In the genomic region with DNA sequence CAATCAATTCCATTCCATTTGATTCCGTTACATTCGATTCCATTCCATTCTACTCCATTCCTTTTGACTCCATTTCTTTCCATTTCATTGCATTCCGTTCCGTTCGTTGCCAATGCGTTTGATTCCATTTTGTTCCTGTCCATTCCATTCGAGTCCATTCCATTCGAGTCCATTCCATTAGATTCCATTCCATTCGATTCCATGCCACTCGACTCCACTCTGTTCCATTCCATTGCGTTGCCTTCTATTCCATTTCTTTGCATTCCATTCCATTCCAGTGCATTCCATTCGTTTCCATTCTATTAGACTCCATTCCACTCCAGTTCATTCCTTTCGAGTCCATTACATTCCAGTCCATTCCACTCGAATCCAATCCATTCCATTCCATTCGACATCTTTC, we compare ENCODE assay signal across 25 cellular contexts.
A peak's percentile ranks its signal among the peaks of the same experiment; 100 is the strongest.
DNase-seq lines count a peak whose midpoint lies in the region; ATAC-seq and TF ChIP-seq lines count a peak whose summit lies in the region.
"Had no signal": no experiment of that assay in that cellular context is flagged by ENCODE, and none has a peak within 500 bp of the region (broad histone marks: within the 10 kb centered on the region; RNA-seq: fewer than 3 reads in every experiment).

No MANE protein-coding gene starts in this region.

- peaks cover 2% of the 10 kb centered on the region for H3K9me3 ChIP-seq in HEK293 (ENCODE audit: control insufficient read depth, insufficient read depth, low read depth, low read length)
- no peaks in the 10 kb centered on the region; the same call in 1 of the 2 replicates for H3K9me3 ChIP-seq in HUES48 (ENCODE audit: control insufficient read depth, insufficient read depth, low read length)
- peaks cover 86% of the 10 kb centered on the region for H3K9me3 ChIP-seq in Karpas-422 (ENCODE audit: low read length)
- peaks cover 40 to 87% (median 66%) of the 10 kb centered on the region in 4 donors for H3K9me3 ChIP-seq in liver (ENCODE audit: control insufficient read depth in 4 of 4, low read length in 3 of 4)
- H3K9me3 ChIP-seq: BLaER1 had no signal

- intact Hi-C loops in left ventricle myocardium superior (cut with micrococcal nuclease): no loop called here

- H3K4me2 ChIP-seq in Karpas-422 (ENCODE audit: low read depth, low read length, poor library complexity, severe bottlenecking): no peak overlapping the region
- H3K4me2 ChIP-seq: BLaER1 had no signal

- DNase-seq in Karpas-422: no peak
- no peak for DNase-seq in left ventricle myocardium superior
- DNase-seq in stimulated activated CD4-positive, alpha-beta T cell treated with anti-CD3 and anti-CD28 coated beads, Interleukin-4, amount 100 ng/mL, for 24 hours: no peak
- DNase-seq in activated CD4-positive, alpha-beta T cell treated with anti-CD3 and anti-CD28 coated beads for 4 hours: no peak
- DNase-seq: 8988T; ACHN; BE2C; C1 segment of cervical spinal cord; CD4-positive, alpha-beta memory T cell; CD4-positive, CD25-positive, alpha-beta regulatory T cell; CD8-positive, alpha-beta memory T cell; COR-L47; DMS 273 treated with DMSO at 0.1 percent for 48 hours; DMS153; DMS53; DMS79; DND-41; EL; GDM1 had no signal

- TF ChIP-seq RAD21 in liver (IDR thresholded peaks at IDR 0.05): no peak

- H3K79me2 ChIP-seq in Karpas-422 (ENCODE audit: low read length): no peaks in the 10 kb centered on the region

- H2AFZ ChIP-seq in Karpas-422 (ENCODE audit: low read length): no peak overlapping the region

- H3K27ac ChIP-seq in HEK293 (ENCODE audit: extremely low read depth, low read depth, low read length): no peak overlapping the region
- no peak overlapping the region for H3K27ac ChIP-seq in HUES48 (ENCODE audit: low read depth, low read length)
- no peak overlapping the region for H3K27ac ChIP-seq in Karpas-422 (ENCODE audit: low read length)
- no peak overlapping the region for H3K27ac ChIP-seq in liver (ENCODE audit: low read depth in 1 of 2, low read length in 2 of 2)
- H3K27ac ChIP-seq: BLaER1 had no signal

- TF ChIP-seq CTCF in HEK293 (tag by site-specific recombination; IDR thresholded peaks at IDR 0.05) (no peak), liver (IDR thresholded peaks at IDR 0.05; ENCODE audit: low read depth, low read length, missing input control) (no peak)

- no peaks in the 10 kb centered on the region for H3K9me2 ChIP-seq in Karpas-422 (replicated peaks; ENCODE audit: insufficient read depth, low read length)

- no peaks in the 10 kb centered on the region for H3K27me3 ChIP-seq in HUES48 (ENCODE audit: control insufficient read depth, insufficient read depth, low read length)
- H3K27me3 ChIP-seq in Karpas-422 (ENCODE audit: low read length): no peaks in the 10 kb centered on the region
- H3K27me3 ChIP-seq in liver (ENCODE audit: control insufficient read depth in 4 of 4, insufficient read depth in 4 of 4, low read length in 3 of 4): no peaks in the 10 kb centered on the region
- H3K27me3 ChIP-seq: BE2C, BLaER1 had no signal

- no peak for ATAC-seq in GM21515 (IDR thresholded peaks at IDR 0.05; ENCODE audit: unreplicated experiment)
- no peak for ATAC-seq in left ventricle myocardium superior
- ATAC-seq: GM12878 had no signal

- H4K20me1 ChIP-seq in Karpas-422 (ENCODE audit: insufficient read depth, low read depth, low read length): no peaks in the 10 kb centered on the region
- H4K20me1 ChIP-seq: BLaER1 had no signal

- POLR2A ChIA-PET in HEK293 (lab: Yijun Ruan, JAX): no interaction called here

- H3K36me3 ChIP-seq in HEK293 (ENCODE audit: control insufficient read depth in 2 of 2, insufficient read depth in 1 of 2, low read length in 2 of 2) (no peaks in the 10 kb centered on the region), HUES48 (ENCODE audit: control insufficient read depth, insufficient read depth, low read length) (no peaks in the 10 kb centered on the region), Karpas-422 (ENCODE audit: insufficient read depth, low read length) (no peaks in the 10 kb centered on the region), liver (ENCODE audit: control insufficient read depth in 4 of 4, insufficient read depth in 3 of 4, low read depth in 1 of 4, low read length in 3 of 4) (no peaks in the 10 kb centered on the region)
- H3K36me3 ChIP-seq: BE2C, BLaER1 had no signal

- H3K4me3 ChIP-seq in HEK293 (ENCODE audit: low read depth, low read length) (no peak overlapping the region), HUES48 (ENCODE audit: low read depth, low read length) (peak overlapping the region; percentile 25; the same call in 1 of the 2 replicates), Karpas-422 (ENCODE audit: low read length) (peak overlapping the region; percentile 2; the same call in 1 of the 2 replicates), liver (ENCODE audit: low read depth in 1 of 3, low read length in 3 of 3) (peak overlapping the region in 2 of 3 donors; percentile 0 to 3)
- H3K4me3 ChIP-seq: BLaER1, GM12878 had no signal

- CTCF ChIA-PET in HEK293 (lab: Yijun Ruan, JAX): no interaction called here

- 68% methylated on average over 15 of the region's 15 CpGs for WGBS in liver

- no peaks in the 10 kb centered on the region for H3K4me1 ChIP-seq in HEK293 (ENCODE audit: control insufficient read depth, insufficient read depth, low read length)
- H3K4me1 ChIP-seq in HUES48 (ENCODE audit: control insufficient read depth, insufficient read depth, low read length): no peaks in the 10 kb centered on the region
- H3K4me1 ChIP-seq in Karpas-422 (ENCODE audit: low read length): no peaks in the 10 kb centered on the region
- H3K4me1 ChIP-seq in liver (ENCODE audit: control insufficient read depth in 4 of 4, insufficient read depth in 4 of 4, low read length in 3 of 4): no peaks in the 10 kb centered on the region
- H3K4me1 ChIP-seq: BE2C, BLaER1 had no signal

- H3K9ac ChIP-seq in HUES48 (ENCODE audit: low read depth, low read length): no peak overlapping the region
- H3K9ac ChIP-seq in Karpas-422 (ENCODE audit: low read length): no peak overlapping the region
- H3K9ac ChIP-seq in liver (ENCODE audit: low read depth in 1 of 2, low read length in 2 of 2): no peak overlapping the region
- H3K9ac ChIP-seq: BLaER1 had no signal

TF ChIP-seq in HEK293, 187 proteins besides CTCF, POLR2A, EP300 and RAD21:
- TF ChIP-seq, protein P1, sequence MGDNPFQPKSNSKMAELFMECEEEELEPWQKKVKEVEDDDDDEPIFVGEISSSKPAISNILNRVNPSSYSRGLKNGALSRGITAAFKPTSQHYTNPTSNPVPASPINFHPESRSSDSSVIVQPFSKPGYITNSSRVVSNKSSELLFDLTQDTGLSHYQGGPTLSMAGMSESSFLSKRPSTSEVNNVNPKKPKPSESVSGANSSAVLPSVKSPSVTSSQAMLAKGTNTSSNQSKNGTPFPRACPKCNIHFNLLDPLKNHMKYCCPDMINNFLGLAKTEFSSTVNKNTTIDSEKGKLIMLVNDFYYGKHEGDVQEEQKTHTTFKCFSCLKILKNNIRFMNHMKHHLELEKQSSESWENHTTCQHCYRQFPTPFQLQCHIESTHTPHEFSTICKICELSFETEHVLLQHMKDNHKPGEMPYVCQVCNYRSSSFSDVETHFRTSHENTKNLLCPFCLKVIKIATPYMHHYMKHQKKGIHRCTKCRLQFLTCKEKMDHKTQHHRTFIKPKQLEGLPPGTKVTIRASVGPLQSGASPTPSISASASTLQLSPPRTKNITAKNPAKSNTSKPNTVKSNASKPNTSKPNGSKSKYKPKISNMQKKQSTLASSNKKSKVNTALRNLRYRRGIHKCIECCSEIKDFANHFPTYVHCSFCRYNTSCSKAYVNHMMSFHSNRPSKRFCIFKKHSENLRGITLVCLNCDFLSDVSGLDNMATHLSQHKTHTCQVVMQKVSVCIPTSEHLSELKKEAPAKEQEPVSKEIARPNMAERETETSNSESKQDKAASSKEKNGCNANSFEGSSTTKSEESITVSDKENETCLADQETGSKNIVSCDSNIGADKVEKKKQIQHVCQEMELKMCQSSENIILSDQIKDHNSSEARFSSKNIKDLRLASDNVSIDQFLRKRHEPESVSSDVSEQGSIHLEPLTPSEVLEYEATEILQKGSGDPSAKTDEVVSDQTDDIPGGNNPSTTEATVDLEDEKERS (tag by site-specific recombination; IDR thresholded peaks at IDR 0.05): 0 out of 2 replicates have a peak, but pooled peaks have one; percentile 19
- TF ChIP-seq ZNF211 (tag by site-specific recombination; IDR thresholded peaks at IDR 0.05; ENCODE audit: low read depth): no peak

TF ChIP-seq in liver, 16 proteins besides CTCF, POLR2A, EP300 and RAD21:
- no peak for TF ChIP-seq TAF1 (conservative IDR thresholded peaks at IDR 0.05)
- no peak for TF ChIP-seq JUND (IDR thresholded peaks at IDR 0.05)
- no peak for TF ChIP-seq NR2F2 (IDR thresholded peaks at IDR 0.05)
- TF ChIP-seq FOXA1 (IDR thresholded peaks at IDR 0.05): no peak
- TF ChIP-seq ATF3 (IDR thresholded peaks at IDR 0.05): no peak
- TF ChIP-seq HNF4A (conservative IDR thresholded peaks at IDR 0.05): no peak
- no peak for TF ChIP-seq MAX (IDR thresholded peaks at IDR 0.05)
- no peak for TF ChIP-seq SP1 (IDR thresholded peaks at IDR 0.05)
- TF ChIP-seq, protein P2, sequence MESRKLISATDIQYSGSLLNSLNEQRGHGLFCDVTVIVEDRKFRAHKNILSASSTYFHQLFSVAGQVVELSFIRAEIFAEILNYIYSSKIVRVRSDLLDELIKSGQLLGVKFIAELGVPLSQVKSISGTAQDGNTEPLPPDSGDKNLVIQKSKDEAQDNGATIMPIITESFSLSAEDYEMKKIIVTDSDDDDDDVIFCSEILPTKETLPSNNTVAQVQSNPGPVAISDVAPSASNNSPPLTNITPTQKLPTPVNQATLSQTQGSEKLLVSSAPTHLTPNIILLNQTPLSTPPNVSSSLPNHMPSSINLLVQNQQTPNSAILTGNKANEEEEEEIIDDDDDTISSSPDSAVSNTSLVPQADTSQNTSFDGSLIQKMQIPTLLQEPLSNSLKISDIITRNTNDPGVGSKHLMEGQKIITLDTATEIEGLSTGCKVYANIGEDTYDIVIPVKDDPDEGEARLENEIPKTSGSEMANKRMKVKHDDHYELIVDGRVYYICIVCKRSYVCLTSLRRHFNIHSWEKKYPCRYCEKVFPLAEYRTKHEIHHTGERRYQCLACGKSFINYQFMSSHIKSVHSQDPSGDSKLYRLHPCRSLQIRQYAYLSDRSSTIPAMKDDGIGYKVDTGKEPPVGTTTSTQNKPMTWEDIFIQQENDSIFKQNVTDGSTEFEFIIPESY (IDR thresholded peaks at IDR 0.05): no peak
- TF ChIP-seq YY1 (IDR thresholded peaks at IDR 0.05): no peak
